15 cellular contexts compared by ENCODE assay signal in genomic region chr20:57306747-57307146, GRCh38. TPM values are rescaled to one million over a fixed set of nuclear protein-coding genes. Genes with fewer than 3 reads are reported as not detected.
DNase-seq lines count a peak whose midpoint lies in the region; ATAC-seq and TF ChIP-seq lines count a peak whose summit lies in the region.
"Had no signal": no experiment of that assay in that cellular context is flagged by ENCODE, and none has a peak within 500 bp of the region (broad histone marks: within the 10 kb centered on the region; RNA-seq: fewer than 3 reads in every experiment).

No MANE protein-coding gene starts in this region.

- H3K4me3 Mint-ChIP-seq in type B pancreatic cell, result peak overlapping the region; percentile 50
- H3K4me3 Mint-ChIP-seq: CD4-positive, CD25-positive, alpha-beta regulatory T cell; GM23338; H9 had no signal

- DNase-seq in ELF-1 (ENCODE audit: low read depth, low spot score), result peak; percentile 30
- DNase-seq in RWPE2 (ENCODE audit: low spot score), result peak; percentile 41
- no peak for DNase-seq in esophagus squamous epithelium (lab: John Stamatoyannopoulos, UW)
- no peak for DNase-seq in type B pancreatic cell (ENCODE audit: extremely low spot score, unreplicated experiment)
- no peak for DNase-seq in effector CD4-positive, alpha-beta T cell
- DNase-seq: ACHN; CD4-positive, CD25-positive, alpha-beta regulatory T cell; DMS79; H9 had no signal

- no peaks in the 10 kb centered on the region for H3K36me3 Mint-ChIP-seq in type B pancreatic cell
- H3K36me3 Mint-ChIP-seq: CD4-positive, CD25-positive, alpha-beta regulatory T cell had no signal

- H3K9me3 Mint-ChIP-seq in type B pancreatic cell, result no peaks in the 10 kb centered on the region
- H3K9me3 Mint-ChIP-seq: CD4-positive, CD25-positive, alpha-beta regulatory T cell; GM23338; H9 had no signal

- H3K27me3 ChIP-seq in RWPE2 (ENCODE audit: insufficient read depth, poor library complexity, severe bottlenecking) (peaks cover 65% of the 10 kb centered on the region), esophagus squamous epithelium (no peaks in the 10 kb centered on the region)
- H3K27me3 ChIP-seq: BLaER1 treated with 17β-estradiol and CSF1 and Interleukin-3, amounts not matched to agents 10 nM and 100 nM had no signal

- H3K36me3 ChIP-seq in RWPE2 (ENCODE audit: low read depth), result no peaks in the 10 kb centered on the region
- no peaks in the 10 kb centered on the region for H3K36me3 ChIP-seq in esophagus squamous epithelium
- H3K36me3 ChIP-seq: BLaER1 treated with 17β-estradiol and CSF1 and Interleukin-3, amounts not matched to agents 10 nM and 100 nM had no signal

- WGBS in esophagus squamous epithelium, 2 donors, result 14 to 59% methylated on average over 5 of the region's 5 CpGs

- TF ChIP-seq POLR2A in esophagus squamous epithelium (IDR thresholded peaks at IDR 0.05), result no peak

- peak overlapping the region; percentile 89 for H3K27ac Mint-ChIP-seq in type B pancreatic cell
- H3K27ac Mint-ChIP-seq: CD4-positive, CD25-positive, alpha-beta regulatory T cell; GM23338; H9 had no signal

- no peaks in the 10 kb centered on the region for H3K9me3 ChIP-seq in RWPE2 (ENCODE audit: severe bottlenecking)
- H3K9me3 ChIP-seq in esophagus squamous epithelium, result no peaks in the 10 kb centered on the region

- intact Hi-C loops in esophagus squamous epithelium (cut with DNase I), result no loop called here

- H3K4me3 ChIP-seq in RWPE2 (ENCODE audit: severe bottlenecking) (no peak overlapping the region), esophagus squamous epithelium (no peak overlapping the region)
- H3K4me3 ChIP-seq: BLaER1 treated with 17β-estradiol and CSF1 and Interleukin-3, amounts not matched to agents 10 nM and 100 nM; GM23338 had no signal

- H3K27ac ChIP-seq in RWPE2 (ENCODE audit: poor library complexity, severe bottlenecking) (no peak overlapping the region), esophagus squamous epithelium (peak overlapping the region in 3 of 4 donors; percentile 60 to 70 (median 68))
- H3K27ac ChIP-seq: BLaER1 treated with 17β-estradiol and CSF1 and Interleukin-3, amounts not matched to agents 10 nM and 100 nM; HL-60 had no signal

- ATAC-seq in RWPE2 (ENCODE audit: low read depth) (no peak; the same call in 2 of the 3 replicates), HG03457 (IDR thresholded peaks at IDR 0.05; ENCODE audit: unreplicated experiment) (no peak), HG03097 (IDR thresholded peaks at IDR 0.05; ENCODE audit: low FRiP score, unreplicated experiment) (no peak)
- ATAC-seq: GM23338 had no signal

- peaks cover 29% of the 10 kb centered on the region for H3K4me1 Mint-ChIP-seq in type B pancreatic cell (ENCODE audit: unreplicated experiment)
- H3K4me1 Mint-ChIP-seq: CD4-positive, CD25-positive, alpha-beta regulatory T cell; GM23338; H9 had no signal

- H3K4me1 ChIP-seq in RWPE2 (ENCODE audit: insufficient read depth, poor library complexity, severe bottlenecking), result no peaks in the 10 kb centered on the region
- peaks cover 7 to 43% (median 16%) of the 10 kb centered on the region in 3 donors for H3K4me1 ChIP-seq in esophagus squamous epithelium

- no peaks in the 10 kb centered on the region for H3K27me3 Mint-ChIP-seq in type B pancreatic cell

- TF ChIP-seq CTCF in RWPE2 (IDR thresholded peaks at IDR 0.05; ENCODE audit: poor library complexity, severe bottlenecking) (no peak), esophagus squamous epithelium (IDR thresholded peaks at IDR 0.05) (no peak), type B pancreatic cell (conservative IDR thresholded peaks at IDR 0.05) (no peak)

RNA-seq across cellular contexts. Expression of gene SPO11, which starts 22.9 kb away (rescaled TPM):
- total RNA-seq in esophagus squamous epithelium, result not detected
- not detected in 2 replicates for total RNA-seq in type B pancreatic cell (ENCODE audit: low replicate concordance)
- total RNA-seq: A172; CD4-positive, CD25-positive, alpha-beta regulatory T cell; GM23338; H9 had no signal

RNA-seq across cellular contexts. Expression of gene BMP7, which starts 40.3 kb away (rescaled TPM):
- total RNA-seq in esophagus squamous epithelium (10 to 100 TPM; 21.8 to 59.8 (median 35.1) TPM), type B pancreatic cell (ENCODE audit: low replicate concordance) (115 and 287 TPM in 2 replicates)
- total RNA-seq: CD4-positive, CD25-positive, alpha-beta regulatory T cell had no signal

RNA-seq across cellular contexts. Expression of gene RAE1, which starts 44.3 kb away (rescaled TPM):
- total RNA-seq in esophagus squamous epithelium (10 to 100 TPM; 24.4 to 42.7 (median 28.3) TPM), type B pancreatic cell (ENCODE audit: low replicate concordance) (38.2 and 46.5 TPM in 2 replicates)

Comparison
In these comparisons a context has a peak if more than half of its experiments do, and no peak if none do; other contexts are left out.
1. DNase-seq: peak in ELF-1 (single experiment) and RWPE2 (single experiment); none in esophagus squamous epithelium (single experiment), type B pancreatic cell (single experiment) and effector CD4-positive, alpha-beta T cell (single experiment).